ENCODE assay signal across 3 cellular contexts in the genomic region with DNA sequence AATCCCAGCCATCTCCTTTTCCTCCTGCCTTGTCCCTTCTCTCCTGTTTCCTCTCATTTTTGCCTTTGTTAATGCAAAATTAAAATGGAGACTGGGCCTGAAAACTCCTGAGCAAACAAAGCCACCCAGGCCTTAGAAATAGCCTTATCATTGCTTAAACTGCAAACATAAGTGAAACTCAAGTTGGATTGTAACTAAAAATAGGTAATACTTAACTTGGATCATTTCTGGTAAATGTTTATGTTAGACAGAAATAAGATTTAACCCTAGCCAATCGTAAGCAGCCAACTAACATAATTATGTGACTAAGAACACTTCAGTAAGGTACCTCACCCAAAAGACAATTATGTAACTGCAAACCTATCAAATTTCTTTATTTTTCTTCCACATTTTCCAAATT. TPM values are rescaled to one million over a fixed set of nuclear protein-coding genes. Genes with fewer than 3 reads are reported as not detected.
"Had no signal": no experiment of that assay in that cellular context is flagged by ENCODE, and none has a peak within 500 bp of the region (broad histone marks: within the 10 kb centered on the region; RNA-seq: fewer than 3 reads in every experiment).

No MANE protein-coding gene starts in this region.

RNA-seq across cellular contexts. Expression of a gene that starts 8.7 kb away (rescaled TPM):
- total RNA-seq: activated T-helper 17 cell treated with anti-CD3 and anti-CD28 coated beads, Interleukin-2, amount 50 U/mL, for 72 hours; osteocyte had no signal
- polyA plus RNA-seq: neural cell had no signal

RNA-seq across cellular contexts. Expression of a gene that starts 10.4 kb away (rescaled TPM):
- total RNA-seq: osteocyte had no signal

RNA-seq across cellular contexts. Expression of a gene that starts 35.7 kb away (rescaled TPM):
- total RNA-seq: activated T-helper 17 cell treated with anti-CD3 and anti-CD28 coated beads, Interleukin-2, amount 50 U/mL, for 72 hours; osteocyte had no signal
- polyA plus RNA-seq: neural cell had no signal
